19 cellular contexts compared by ENCODE assay signal in the genomic region with DNA sequence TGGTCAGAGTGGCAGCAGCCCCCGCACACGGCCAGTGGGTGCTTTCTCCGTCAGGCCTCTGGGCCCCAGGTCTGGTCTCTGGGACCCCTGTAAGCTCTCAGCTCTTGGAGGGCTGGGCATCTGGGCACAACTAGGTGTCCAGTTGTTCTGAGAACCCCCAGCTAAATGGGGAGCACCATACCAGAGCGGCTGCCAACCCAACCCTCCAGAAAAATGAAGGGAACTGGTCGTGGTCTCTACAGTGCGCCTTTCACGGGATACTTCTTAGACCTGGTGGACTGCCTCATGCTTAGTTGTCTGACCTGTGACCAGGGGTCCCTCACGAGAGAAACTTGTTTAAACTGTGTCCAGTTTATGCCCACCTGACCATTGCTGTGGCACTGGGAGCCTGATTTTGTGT.
"Had no signal": no experiment of that assay in that cellular context is flagged by ENCODE, and none has a peak within 500 bp of the region (broad histone marks: within the 10 kb centered on the region; RNA-seq: fewer than 3 reads in every experiment).

No MANE protein-coding gene starts in this region.

- DNase-seq: activated CD4-positive, alpha-beta memory T cell treated with anti-CD3 and anti-CD28 coated beads, Interleukin-2, amount 10 ng/mL, durations not matched to agents 7 days and 5 days; activated CD4-positive, alpha-beta T cell treated with anti-CD3 and anti-CD28 coated beads, Interleukin-2, amount 10 ng/mL, durations not matched to agents 24 days and 14 days; activated effector memory CD4-positive, alpha-beta T cell treated with Interleukin-2 at 50 U/mL for 16 hours; activated naive CD4-positive, alpha-beta T cell treated with anti-CD3 and anti-CD28 coated beads, Interleukin-2, amount 10 ng/mL, durations not matched to agents 7 days and 5 days; activated T-cell treated with anti-CD3 and anti-CD28 coated beads, Interleukin-2, amount 50 U/mL, for 72 hours; amygdala; effector CD4-positive, alpha-beta T cell; gastrocnemius medialis; heart left ventricle; islet precursor cell; left cardiac atrium; mesendoderm; mucosa of descending colon; naive thymus-derived CD4-positive, alpha-beta T cell; occipital lobe; retina; spleen; stimulated activated CD4-positive, alpha-beta T cell treated with anti-CD3 and anti-CD28 coated beads, Interleukin-4, amount 100 ng/mL, for 24 hours; stimulated activated naive CD4-positive, alpha-beta T cell treated with Interleukin-2 at 50 U/mL for 16 hours had no signal

- H3K4me3 ChIP-seq: gastrocnemius medialis, heart left ventricle, mucosa of descending colon, spleen had no signal

- H3K27ac ChIP-seq: gastrocnemius medialis, spleen had no signal

- H3K4me1 ChIP-seq: gastrocnemius medialis had no signal

- H3K36me3 ChIP-seq: gastrocnemius medialis had no signal

- H3K27me3 ChIP-seq: gastrocnemius medialis, heart left ventricle, spleen had no signal

- ATAC-seq: activated T-cell treated with anti-CD3 and anti-CD28 coated beads, Interleukin-2, amount 50 U/mL, for 72 hours; gastrocnemius medialis; heart left ventricle; left cardiac atrium; mucosa of descending colon; naive thymus-derived CD4-positive, alpha-beta T cell had no signal

- H3K9me3 ChIP-seq: gastrocnemius medialis, heart left ventricle, mucosa of descending colon, spleen had no signal
